In the genomic region with DNA sequence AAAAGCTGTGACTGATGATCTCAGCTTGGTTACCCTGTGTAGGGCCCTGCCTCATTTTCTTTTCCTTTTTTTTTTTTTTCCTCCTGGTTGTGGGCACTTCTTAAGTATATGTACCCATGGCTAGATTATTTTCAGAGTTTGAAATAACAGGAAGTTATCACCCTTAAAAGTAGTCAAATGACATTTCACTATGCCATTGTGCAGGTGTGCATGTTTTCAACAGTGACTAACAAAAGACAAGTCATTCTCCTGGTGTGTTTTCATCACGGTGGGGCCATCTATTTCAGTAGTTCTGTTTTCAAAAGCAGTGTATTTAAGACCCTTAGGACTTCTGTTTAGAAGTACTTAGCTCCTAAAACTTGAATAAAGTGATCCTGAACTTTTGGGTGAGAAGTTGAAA, we compare ENCODE assay signal across 21 cellular contexts. TPM values are rescaled to one million over a fixed set of nuclear protein-coding genes. Genes with fewer than 3 reads are reported as not detected.
"Had no signal": no experiment of that assay in that cellular context is flagged by ENCODE, and none has a peak within 500 bp of the region (broad histone marks: within the 10 kb centered on the region; RNA-seq: fewer than 3 reads in every experiment).

No MANE protein-coding gene starts in this region.

- H2AFZ ChIP-seq: parathyroid adenoma had no signal

- H3K9ac ChIP-seq: parathyroid adenoma had no signal

- H3K9me3 Mint-ChIP-seq: activated T-helper 1 cell treated with anti-CD3 and anti-CD28 coated beads, Interleukin-12 subunit alpha, Interleukin-12 subunit beta, Interleukin-2, Interleukin-4 antibody, amounts not matched to agents 30 ng/mL and 10 ng/mL and 1 ng/mL, durations not matched to agents 14 hours and 24 hours and 36 hours had no signal

- H3K9me3 ChIP-seq: esophagus muscularis mucosa, sigmoid colon, spleen, thyroid gland had no signal

- H3K4me3 Mint-ChIP-seq: activated CD8-positive, alpha-beta memory T cell treated with anti-CD3 and anti-CD28 coated beads, Interleukin-2, amount 10 ng/mL, durations not matched to agents 7 days and 5 days; activated T-helper 1 cell treated with anti-CD3 and anti-CD28 coated beads, Interleukin-12 subunit alpha, Interleukin-12 subunit beta, Interleukin-2, Interleukin-4 antibody, amounts not matched to agents 30 ng/mL and 10 ng/mL and 1 ng/mL, durations not matched to agents 14 hours and 24 hours and 36 hours had no signal

- H3K4me3 ChIP-seq: coronary artery, esophagus muscularis mucosa, sigmoid colon, spleen, thyroid gland had no signal

- ATAC-seq: activated CD8-positive, alpha-beta memory T cell treated with anti-CD3 and anti-CD28 coated beads, Interleukin-2, amount 10 ng/mL, durations not matched to agents 7 days and 5 days; left lobe of liver had no signal

- H3K27me3 ChIP-seq: esophagus muscularis mucosa, sigmoid colon, spleen, thyroid gland had no signal

- H3K79me2 ChIP-seq: parathyroid adenoma had no signal

- FAIRE-seq: keratinocyte, TTC549, urothelium cell line had no signal

- H3K4me1 ChIP-seq: parathyroid adenoma, sigmoid colon, spleen, thyroid gland had no signal

- H3K27ac ChIP-seq: coronary artery, esophagus muscularis mucosa, parathyroid adenoma, sigmoid colon, spleen, thyroid gland had no signal

- H3K27ac Mint-ChIP-seq: activated CD8-positive, alpha-beta memory T cell treated with anti-CD3 and anti-CD28 coated beads, Interleukin-2, amount 10 ng/mL, durations not matched to agents 7 days and 5 days; activated T-helper 1 cell treated with anti-CD3 and anti-CD28 coated beads, Interleukin-12 subunit alpha, Interleukin-12 subunit beta, Interleukin-2, Interleukin-4 antibody, amounts not matched to agents 30 ng/mL and 10 ng/mL and 1 ng/mL, durations not matched to agents 14 hours and 24 hours and 36 hours had no signal

- DNase-seq: activated CD4-positive, CD25-positive, alpha-beta regulatory T cell; activated CD8-positive, alpha-beta memory T cell treated with anti-CD3 and anti-CD28 coated beads, Interleukin-2, amount 10 ng/mL, durations not matched to agents 7 days and 5 days; activated naive CD4-positive, alpha-beta T cell treated with Interleukin-2 at 50 U/mL for 16 hours; central memory CD4-positive, alpha-beta T cell; hippocampal formation; midbrain; sigmoid colon; spleen; stimulated activated CD4-positive, alpha-beta T cell treated with anti-CD3 and anti-CD28 coated beads, Interleukin-1b, Interleukin-23, amount 100 ng/mL, for 48 hours; T-helper 2 cell; thyroid gland had no signal

- H3K27me3 Mint-ChIP-seq: activated CD8-positive, alpha-beta memory T cell treated with anti-CD3 and anti-CD28 coated beads, Interleukin-2, amount 10 ng/mL, durations not matched to agents 7 days and 5 days had no signal

RNA-seq across cellular contexts. Expression of gene TMEM52B, which starts 48.8 kb away (rescaled TPM):
- total RNA-seq: activated CD8-positive, alpha-beta memory T cell treated with anti-CD3 and anti-CD28 coated beads, Interleukin-2, amount 10 ng/mL, durations not matched to agents 7 days and 5 days; activated T-helper 1 cell treated with anti-CD3 and anti-CD28 coated beads, Interleukin-12 subunit alpha, Interleukin-12 subunit beta, Interleukin-2, Interleukin-4 antibody, amounts not matched to agents 30 ng/mL and 10 ng/mL and 1 ng/mL, durations not matched to agents 14 hours and 24 hours and 36 hours; left lobe of liver; lung microvascular endothelial cell; myocyte; sigmoid colon; thyroid gland had no signal

RNA-seq across cellular contexts. Expression of gene OLR1, which starts 55.7 kb away (rescaled TPM):
- total RNA-seq: activated CD8-positive, alpha-beta memory T cell treated with anti-CD3 and anti-CD28 coated beads, Interleukin-2, amount 10 ng/mL, durations not matched to agents 7 days and 5 days; activated T-helper 1 cell treated with anti-CD3 and anti-CD28 coated beads, Interleukin-12 subunit alpha, Interleukin-12 subunit beta, Interleukin-2, Interleukin-4 antibody, amounts not matched to agents 30 ng/mL and 10 ng/mL and 1 ng/mL, durations not matched to agents 14 hours and 24 hours and 36 hours; lung microvascular endothelial cell; myocyte had no signal
